Comparison of ENCODE assay signal across 24 cellular contexts in the genomic region with DNA sequence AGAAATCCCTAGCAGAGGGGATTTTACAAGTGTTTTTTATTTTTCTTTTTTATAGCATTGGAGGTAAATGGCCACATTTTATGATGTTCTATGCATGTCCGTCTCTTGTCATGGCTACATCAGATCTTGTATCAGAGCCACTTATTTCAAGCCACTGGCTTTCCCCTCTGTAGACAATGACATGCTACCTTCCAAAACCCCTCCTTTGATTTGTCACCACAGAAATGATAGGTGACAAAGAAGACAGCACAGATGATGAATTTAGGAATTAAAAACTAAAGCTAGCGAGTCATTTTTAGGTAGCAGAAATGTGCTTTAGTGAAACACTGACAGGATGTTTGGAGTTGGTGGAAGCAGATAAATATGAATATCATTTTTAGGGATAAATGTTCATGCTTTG. TPM values are rescaled to one million over a fixed set of nuclear protein-coding genes. Genes with fewer than 3 reads are reported as not detected.
A peak's percentile ranks its signal among the peaks of the same experiment; 100 is the strongest.
DNase-seq lines count a peak whose midpoint lies in the region; ATAC-seq and TF ChIP-seq lines count a peak whose summit lies in the region.
"Had no signal": no experiment of that assay in that cellular context is flagged by ENCODE, and none has a peak within 500 bp of the region (broad histone marks: within the 10 kb centered on the region; RNA-seq: fewer than 3 reads in every experiment).

No MANE protein-coding gene starts in this region.

- no peak for TF ChIP-seq CTCF in CD4-positive, alpha-beta T cell (IDR thresholded peaks at IDR 0.05)
- no peak for TF ChIP-seq CTCF in VCaP (conservative IDR thresholded peaks at IDR 0.05)

- H3K36me3 Mint-ChIP-seq in activated CD4-positive, alpha-beta T cell treated with anti-CD3 and anti-CD28 coated beads for 36 hours (ENCODE audit: low read depth), result no peaks in the 10 kb centered on the region
- H3K36me3 Mint-ChIP-seq in activated CD4-positive, alpha-beta T cell treated with anti-CD3 and anti-CD28 coated beads, Interleukin-2, amount 10 ng/mL, durations not matched to agents 24 days and 14 days (ENCODE audit: low read depth), result no peaks in the 10 kb centered on the region
- H3K36me3 Mint-ChIP-seq in CD4-positive, alpha-beta T cell (ENCODE audit: low read depth), result no peaks in the 10 kb centered on the region
- no peaks in the 10 kb centered on the region for H3K36me3 Mint-ChIP-seq in natural killer cell treated with Interleukin-12 subunit alpha and Interleukin-12 subunit beta and Interleukin-15 and Interleukin-18, amount 100 ng/mL, for 72 hours
- H3K36me3 Mint-ChIP-seq: memory B cell had no signal

- CTCF ChIA-PET in activated CD4-positive, alpha-beta T cell treated with anti-CD3 and anti-CD28 coated beads for 36 hours (lab: Charles Lee), result interaction anchor here (1.1 to 1.5 kb wide), 2 partner anchors 10 to 19 kb away, joined by 3 to 5 read pairs; no protein-coding TSS in a partner anchor
- CTCF ChIA-PET in CD4-positive, alpha-beta T cell (lab: Charles Lee), result no interaction called here

- H3K27me3 Mint-ChIP-seq in activated CD4-positive, alpha-beta T cell treated with anti-CD3 and anti-CD28 coated beads for 36 hours, result no peaks in the 10 kb centered on the region
- H3K27me3 Mint-ChIP-seq in activated CD4-positive, alpha-beta T cell treated with anti-CD3 and anti-CD28 coated beads, Interleukin-2, amount 10 ng/mL, durations not matched to agents 24 days and 14 days, result peaks cover 4% of the 10 kb centered on the region
- no peaks in the 10 kb centered on the region for H3K27me3 Mint-ChIP-seq in CD4-positive, alpha-beta T cell
- no peaks in the 10 kb centered on the region for H3K27me3 Mint-ChIP-seq in natural killer cell treated with Interleukin-12 subunit alpha and Interleukin-12 subunit beta and Interleukin-15 and Interleukin-18, amount 100 ng/mL, for 72 hours

- H3K9me3 Mint-ChIP-seq in activated CD4-positive, alpha-beta T cell treated with anti-CD3 and anti-CD28 coated beads for 36 hours (ENCODE audit: low read depth), result no peaks in the 10 kb centered on the region
- peaks cover under 1% of the 10 kb centered on the region for H3K9me3 Mint-ChIP-seq in activated CD4-positive, alpha-beta T cell treated with anti-CD3 and anti-CD28 coated beads, Interleukin-2, amount 10 ng/mL, durations not matched to agents 24 days and 14 days
- no peaks in the 10 kb centered on the region for H3K9me3 Mint-ChIP-seq in CD4-positive, alpha-beta T cell
- peaks cover 3% of the 10 kb centered on the region for H3K9me3 Mint-ChIP-seq in natural killer cell treated with Interleukin-12 subunit alpha and Interleukin-12 subunit beta and Interleukin-15 and Interleukin-18, amount 100 ng/mL, for 72 hours
- H3K9me3 Mint-ChIP-seq: memory B cell had no signal

- no peak overlapping the region for H3K27ac ChIP-seq in CD4-positive, alpha-beta T cell (ENCODE audit: low read depth, low read length)
- H3K27ac ChIP-seq in VCaP, result peak overlapping the region; percentile 48
- H3K27ac ChIP-seq: Peyer's patch, tibial nerve had no signal

- H3K4me3 Mint-ChIP-seq in activated CD4-positive, alpha-beta T cell treated with anti-CD3 and anti-CD28 coated beads for 36 hours, result no peak overlapping the region
- H3K4me3 Mint-ChIP-seq in activated CD4-positive, alpha-beta T cell treated with anti-CD3 and anti-CD28 coated beads, Interleukin-2, amount 10 ng/mL, durations not matched to agents 24 days and 14 days, result no peak overlapping the region
- H3K4me3 Mint-ChIP-seq in CD4-positive, alpha-beta T cell, result no peak overlapping the region
- H3K4me3 Mint-ChIP-seq in natural killer cell treated with Interleukin-12 subunit alpha and Interleukin-12 subunit beta and Interleukin-15 and Interleukin-18, amount 100 ng/mL, for 72 hours, result peak overlapping the region; percentile 56
- H3K4me3 Mint-ChIP-seq: memory B cell had no signal

- ATAC-seq in activated CD4-positive, alpha-beta T cell treated with anti-CD3 and anti-CD28 coated beads for 36 hours, result peak; percentile 64
- no peak for ATAC-seq in CD4-positive, alpha-beta T cell (ENCODE audit: poor library complexity)
- ATAC-seq in natural killer cell treated with Interleukin-12 subunit alpha and Interleukin-12 subunit beta and Interleukin-15 and Interleukin-18, amount 100 ng/mL, for 72 hours, result peak in 1 of 2 donors; percentile 14
- ATAC-seq in HG02870 (IDR thresholded peaks at IDR 0.05; ENCODE audit: unreplicated experiment) (no peak), GM21528 (IDR thresholded peaks at IDR 0.05; ENCODE audit: low FRiP score, unreplicated experiment) (no peak)
- ATAC-seq: activated CD4-positive, CD25-positive, alpha-beta regulatory T cell treated with anti-CD3 and anti-CD28 coated beads, Interleukin-2, amount 50 U/mL, for 24 hours; gastroesophageal sphincter; HCT116; left colon had no signal

- POLR2A ChIA-PET in activated CD4-positive, alpha-beta T cell treated with anti-CD3 and anti-CD28 coated beads for 36 hours (lab: Charles Lee), result interaction anchor here (0.7 kb wide), 1 partner anchor 68 kb away, joined by 3 read pairs; no protein-coding TSS in a partner anchor
- POLR2A ChIA-PET in CD4-positive, alpha-beta T cell (lab: Charles Lee), result interaction anchor here (1.2 kb wide), 1 partner anchor 9 kb away, joined by 6 read pairs; no protein-coding TSS in a partner anchor

- H3K9me3 ChIP-seq in CD4-positive, alpha-beta T cell (ENCODE audit: control insufficient read depth, low read length), result no peaks in the 10 kb centered on the region
- H3K9me3 ChIP-seq: gastroesophageal sphincter, Peyer's patch, tibial nerve had no signal

- intact Hi-C loops in activated CD4-positive, alpha-beta T cell treated with anti-CD3 and anti-CD28 coated beads for 36 hours (cut with DNase I, micrococcal nuclease), result loop anchor here in 1 of 2 experiments (10.0 kb wide), 1 partner anchor 122 kb away; no protein-coding TSS in a partner anchor
- intact Hi-C loops in activated CD4-positive, alpha-beta T cell treated with anti-CD3 and anti-CD28 coated beads, Interleukin-2, amount 10 ng/mL, durations not matched to agents 24 days and 14 days (cut with micrococcal nuclease), result no loop called here
- intact Hi-C loops in CD4-positive, alpha-beta T cell (cut with DNase I, micrococcal nuclease), result no loop called here

- no peak for DNase-seq in activated CD4-positive, alpha-beta T cell treated with anti-CD3 and anti-CD28 coated beads for 36 hours
- DNase-seq in activated CD4-positive, alpha-beta T cell treated with anti-CD3 and anti-CD28 coated beads, Interleukin-2, amount 10 ng/mL, durations not matched to agents 24 days and 14 days, result no peak
- no peak for DNase-seq in CD4-positive, alpha-beta T cell
- no peak for DNase-seq in natural killer cell treated with Interleukin-12 subunit alpha and Interleukin-12 subunit beta and Interleukin-15 and Interleukin-18, amount 100 ng/mL, for 72 hours (ENCODE audit: low spot score)
- DNase-seq in mesenteric fat pad (ENCODE audit: low spot score), result no peak
- DNase-seq: activated naive CD4-positive, alpha-beta T cell treated with anti-CD3 and anti-CD28 coated beads, Interleukin-2, amount 50 U/mL, for 16 hours; activated T-cell treated with anti-CD3 and anti-CD28 coated beads, Interleukin-2, amount 50 U/mL, for 48 hours; COR-L47; hippocampal formation; left colon; NCI-H1436; NCI-H2081 treated with DMSO at 0.1 percent for 48 hours; NCI-H226; occipital lobe; Peyer's patch; T-helper 1 cell had no signal

- peaks cover 49% of the 10 kb centered on the region for H3K4me1 Mint-ChIP-seq in activated CD4-positive, alpha-beta T cell treated with anti-CD3 and anti-CD28 coated beads for 36 hours
- peaks cover 14% of the 10 kb centered on the region for H3K4me1 Mint-ChIP-seq in activated CD4-positive, alpha-beta T cell treated with anti-CD3 and anti-CD28 coated beads, Interleukin-2, amount 10 ng/mL, durations not matched to agents 24 days and 14 days
- peaks cover 59% of the 10 kb centered on the region for H3K4me1 Mint-ChIP-seq in CD4-positive, alpha-beta T cell (ENCODE audit: low read depth)
- peaks cover 57 to 62% of the 10 kb centered on the region in 2 donors for H3K4me1 Mint-ChIP-seq in natural killer cell treated with Interleukin-12 subunit alpha and Interleukin-12 subunit beta and Interleukin-15 and Interleukin-18, amount 100 ng/mL, for 72 hours (ENCODE audit: low read depth in 2 of 2)
- H3K4me1 Mint-ChIP-seq: memory B cell had no signal

- no peaks in the 10 kb centered on the region for H3K27me3 ChIP-seq in CD4-positive, alpha-beta T cell (ENCODE audit: control insufficient read depth, insufficient read depth, low read length)
- H3K27me3 ChIP-seq: gastroesophageal sphincter, Peyer's patch, tibial nerve had no signal

- H3K27ac Mint-ChIP-seq in activated CD4-positive, alpha-beta T cell treated with anti-CD3 and anti-CD28 coated beads for 36 hours, result no peak overlapping the region
- no peak overlapping the region for H3K27ac Mint-ChIP-seq in activated CD4-positive, alpha-beta T cell treated with anti-CD3 and anti-CD28 coated beads, Interleukin-2, amount 10 ng/mL, durations not matched to agents 24 days and 14 days
- peak overlapping the region; percentile 52 for H3K27ac Mint-ChIP-seq in CD4-positive, alpha-beta T cell
- H3K27ac Mint-ChIP-seq in natural killer cell treated with Interleukin-12 subunit alpha and Interleukin-12 subunit beta and Interleukin-15 and Interleukin-18, amount 100 ng/mL, for 72 hours, result peak overlapping the region; percentile 64 to 84
- H3K27ac Mint-ChIP-seq: memory B cell had no signal

RNA-seq across cellular contexts. Expression of gene PLCB1, which starts 20.8 kb away (rescaled TPM):
- total RNA-seq in activated CD4-positive, alpha-beta T cell treated with anti-CD3 and anti-CD28 coated beads for 36 hours, result 1 to 10 TPM; 1.4 to 1.5 TPM
- total RNA-seq in activated CD4-positive, alpha-beta T cell treated with anti-CD3 and anti-CD28 coated beads, Interleukin-2, amount 10 ng/mL, durations not matched to agents 24 days and 14 days, result 1.2 and 1.9 TPM in 2 replicates
- 1 to 10 TPM; 3.8 to 5.6 TPM for total RNA-seq in CD4-positive, alpha-beta T cell
- total RNA-seq in natural killer cell treated with Interleukin-12 subunit alpha and Interleukin-12 subunit beta and Interleukin-15 and Interleukin-18, amount 100 ng/mL, for 72 hours, result 10 to 100 TPM; 12.3 to 13.4 TPM
- 16.9 TPM for total RNA-seq in mesenteric fat pad

Comparison
In these comparisons a context has a peak if more than half of its experiments do, and no peak if none do; other contexts are left out.
1. H3K27ac Mint-ChIP-seq: peak in CD4-positive, alpha-beta T cell (single experiment) and natural killer cell treated with Interleukin-12 subunit alpha and Interleukin-12 subunit beta and Interleukin-15 and Interleukin-18, amount 100 ng/mL, for 72 hours (2 of 2); none in activated CD4-positive, alpha-beta T cell treated with anti-CD3 and anti-CD28 coated beads for 36 hours (single experiment) and activated CD4-positive, alpha-beta T cell treated with anti-CD3 and anti-CD28 coated beads, Interleukin-2, amount 10 ng/mL, durations not matched to agents 24 days and 14 days (single experiment).